ENCODE assay signal across 8 cellular contexts in genomic region chr17:8222630-8223355, GRCh38. TPM values are rescaled to one million over a fixed set of nuclear protein-coding genes. Genes with fewer than 3 reads are reported as not detected.
DNase-seq lines count a peak whose midpoint lies in the region; ATAC-seq and TF ChIP-seq lines count a peak whose summit lies in the region.

No MANE protein-coding gene starts in this region.

- peak; percentile 31 for ATAC-seq in GM19372 (IDR thresholded peaks at IDR 0.05; ENCODE audit: low read depth, unreplicated experiment)
- peak; percentile 18 for ATAC-seq in HG03558 (IDR thresholded peaks at IDR 0.05; ENCODE audit: extremely low read depth, unreplicated experiment)

- H2BK15ac ChIP-seq in mesenchymal stem cell (ENCODE audit: low read depth, poor library complexity, severe bottlenecking): no peak overlapping the region

- peak overlapping the region; percentile 69 to 93 for H3K4me3 ChIP-seq in mesenchymal stem cell (ENCODE audit: insufficient read depth in 1 of 2, low read depth in 1 of 2, low read length in 2 of 2)

- peak overlapping the region; percentile 72 for H2AFZ ChIP-seq in mesenchymal stem cell (ENCODE audit: low read depth, low read length)

- peak overlapping the region; percentile 93 for H3K4me2 ChIP-seq in mesenchymal stem cell (ENCODE audit: low read length, poor library complexity, severe bottlenecking)

- H3K27ac ChIP-seq in C4-2B: peak overlapping the region; percentile 93
- H3K27ac ChIP-seq in mesenchymal stem cell (ENCODE audit: low read length, poor library complexity, severe bottlenecking): peak overlapping the region; percentile 97

- no peaks in the 10 kb centered on the region for H3K9me3 ChIP-seq in mesenchymal stem cell (ENCODE audit: control insufficient read depth, low read length)

- peak overlapping the region; percentile 4 to 69 for H2BK12ac ChIP-seq in mesenchymal stem cell (ENCODE audit: low read length in 2 of 2)

- peak overlapping the region in 1 of 2 experiments; percentile 76 for H3K23ac ChIP-seq in mesenchymal stem cell (ENCODE audit: low read length in 2 of 2)

- H3K9ac ChIP-seq in mesenchymal stem cell (ENCODE audit: low read length): peak overlapping the region; percentile 95

- H4K8ac ChIP-seq in mesenchymal stem cell (ENCODE audit: low read length): peak overlapping the region; percentile 85

- peak overlapping the region in 1 of 2 experiments; percentile 53 for H3K14ac ChIP-seq in mesenchymal stem cell (ENCODE audit: low read length in 2 of 2)

- no peaks in the 10 kb centered on the region for H3K79me1 ChIP-seq in mesenchymal stem cell (replicated peaks; ENCODE audit: low read length, poor library complexity, severe bottlenecking)

- peak overlapping the region; percentile 88 for H4K91ac ChIP-seq in mesenchymal stem cell (ENCODE audit: low read length)

- peaks cover 16% of the 10 kb centered on the region for H3K4me1 ChIP-seq in mesenchymal stem cell (ENCODE audit: control insufficient read depth, insufficient read depth, low read depth, low read length)

- DNase-seq in NCI-H82 treated with DMSO at 0.1 percent for 48 hours (lab: John Stamatoyannopoulos, UW; ENCODE audit: unreplicated experiment) (peak; percentile 90), mesenchymal stem cell (peak; percentile 96)
- DNase-seq in activated CD8-positive, alpha-beta memory T cell treated with anti-CD3 and anti-CD28 coated beads for 24 hours: peak; percentile 99
- peak; percentile 91 for DNase-seq in effector CD8-positive, alpha-beta T cell (lab: John Stamatoyannopoulos, UW)
- DNase-seq in stimulated activated CD8-positive, alpha-beta memory T cell treated with anti-CD3 and anti-CD28 coated beads, Interleukin-12 subunit alpha, Interleukin-12 subunit beta, amount 100 ng/mL, for 1 hour (ENCODE audit: low read depth): peak; percentile 86

- no peaks in the 10 kb centered on the region for H3K27me3 ChIP-seq in mesenchymal stem cell (ENCODE audit: control insufficient read depth in 1 of 2, insufficient read depth in 1 of 2, low read length in 2 of 2)

- peak overlapping the region; percentile 40 to 98 for H3K4ac ChIP-seq in mesenchymal stem cell (ENCODE audit: low read depth in 1 of 2, low read length in 2 of 2)

- H3K18ac ChIP-seq in mesenchymal stem cell (ENCODE audit: low read depth in 1 of 2, low read length in 2 of 2): peak overlapping the region; percentile 94 to 95

- H2AK5ac ChIP-seq in mesenchymal stem cell (ENCODE audit: low read length, severe bottlenecking): peak overlapping the region; percentile 75

- peak overlapping the region; percentile 48 for H2BK5ac ChIP-seq in mesenchymal stem cell (ENCODE audit: low read depth, low read length, poor library complexity, severe bottlenecking)

- H2BK120ac ChIP-seq in mesenchymal stem cell (ENCODE audit: low read depth, low read length): no peak overlapping the region

- peaks cover 5 to 6% of the 10 kb centered on the region in 2 experiments for H3K36me3 ChIP-seq in mesenchymal stem cell (ENCODE audit: control insufficient read depth in 1 of 2, insufficient read depth in 2 of 2, low read depth in 1 of 2, low read length in 2 of 2)

- no peak for TF ChIP-seq CTCF in C4-2B (conservative IDR thresholded peaks at IDR 0.05)

- under 1% methylated on average over 49 of the region's 49 CpGs for WGBS in mesenchymal stem cell

RNA-seq across cellular contexts. Expression of gene AURKB, which starts 12.4 kb away (rescaled TPM):
- polyA plus RNA-seq in mesenchymal stem cell (2013, experiment 1 of 2): 11.5 TPM
- 11.0 TPM for polyA plus RNA-seq in mesenchymal stem cell (2013, experiment 2 of 2)

RNA-seq across cellular contexts. Expression of gene CTC1, which starts 25.1 kb away (rescaled TPM):
- 6.3 TPM for polyA plus RNA-seq in mesenchymal stem cell (2013, experiment 1 of 2)
- polyA plus RNA-seq in mesenchymal stem cell (2013, experiment 2 of 2): 5.4 TPM

RNA-seq across cellular contexts. Expression of gene PFAS, which starts 26.3 kb away (rescaled TPM):
- 7.3 TPM for polyA plus RNA-seq in mesenchymal stem cell (2013, experiment 1 of 2)
- polyA plus RNA-seq in mesenchymal stem cell (2013, experiment 2 of 2): 6.8 TPM

RNA-seq across cellular contexts. Expression of gene BORCS6, which starts 32.8 kb away (rescaled TPM):
- polyA plus RNA-seq in mesenchymal stem cell (2013, experiment 1 of 2): 5.7 TPM
- 5.5 TPM for polyA plus RNA-seq in mesenchymal stem cell (2013, experiment 2 of 2)

RNA-seq across cellular contexts. Expression of gene TMEM107, which starts 46.6 kb away (rescaled TPM):
- 9.0 TPM for polyA plus RNA-seq in mesenchymal stem cell (2013, experiment 1 of 2)
- polyA plus RNA-seq in mesenchymal stem cell (2013, experiment 2 of 2): 9.7 TPM

Comparison
In these comparisons a context has a peak if more than half of its experiments do, and no peak if none do; other contexts are left out.
1. Peak in every context shown above with its lines: DNase-seq, ATAC-seq, H3K4me3 ChIP-seq and H3K27ac ChIP-seq.